Comparison of ENCODE assay signal across 8 cellular contexts in genomic region chr11:33723238-33723881, GRCh38.
A peak's percentile ranks its signal among the peaks of the same experiment; 100 is the strongest.
DNase-seq lines count a peak whose midpoint lies in the region; ATAC-seq and TF ChIP-seq lines count a peak whose summit lies in the region.

No MANE protein-coding gene starts in this region.

- no peak overlapping the region for H3K9ac ChIP-seq in duodenal mucosa (ENCODE audit: low read depth in 1 of 2, low read length in 2 of 2)

- H3K4me1 Mint-ChIP-seq in nephron, result peaks cover 69% of the 10 kb centered on the region

- peak; percentile 31 for ATAC-seq in GM18511 (IDR thresholded peaks at IDR 0.05; ENCODE audit: unreplicated experiment)

- peaks cover 15% of the 10 kb centered on the region for H3K9me3 Mint-ChIP-seq in nephron

- H3K27ac ChIP-seq in duodenal mucosa (ENCODE audit: low read depth, low read length), result peak overlapping the region; percentile 60

- no peak for TF ChIP-seq CTCF in nephron (IDR thresholded peaks at IDR 0.05; ENCODE audit: unreplicated experiment in 3 of 3)

- H3K4me1 ChIP-seq in duodenal mucosa (ENCODE audit: control insufficient read depth in 1 of 2, insufficient read depth in 2 of 2, low read length in 2 of 2), result peaks cover 20 to 33% of the 10 kb centered on the region in 2 donors

- no peaks in the 10 kb centered on the region for H3K9me3 ChIP-seq in duodenal mucosa (ENCODE audit: control insufficient read depth in 1 of 2, low read length in 2 of 2)

- DNase-seq in NCI-H226, result peak; percentile 83
- no peak for DNase-seq in GM19238 (ENCODE audit: insufficient read length, low spot score)
- no peak for DNase-seq in NCI-H1694 treated with DMSO at 0.1 percent for 48 hours (lab: John Stamatoyannopoulos, UW)
- no peak for DNase-seq in activated CD4-positive, alpha-beta T cell treated with anti-CD3 and anti-CD28 coated beads for 1 hour
- no peak for DNase-seq in middle frontal gyrus (ENCODE audit: extremely low spot score, low spot score)

- no peaks in the 10 kb centered on the region for H3K27me3 ChIP-seq in duodenal mucosa (ENCODE audit: control insufficient read depth in 1 of 2, insufficient read depth in 2 of 2, low read length in 2 of 2)

- peak overlapping the region; percentile 79 to 89 (median 86) for H3K27ac Mint-ChIP-seq in nephron

- H3K27me3 Mint-ChIP-seq in nephron (ENCODE audit: low read depth), result no peaks in the 10 kb centered on the region

- H3K36me3 ChIP-seq in duodenal mucosa (ENCODE audit: control insufficient read depth in 1 of 2, insufficient read depth in 2 of 2, low read length in 2 of 2), result peaks cover 10 to 28% of the 10 kb centered on the region in 2 donors

- H3K4me3 ChIP-seq in duodenal mucosa (ENCODE audit: low read depth in 1 of 2, low read length in 2 of 2), result no peak overlapping the region

- no peak overlapping the region for H3K4me3 Mint-ChIP-seq in nephron

- H3K36me3 Mint-ChIP-seq in nephron (ENCODE audit: low read depth), result peaks cover 60% of the 10 kb centered on the region
